In genomic region chr7:108094375-108094774, GRCh38 we compare ENCODE assay signal across 12 cellular contexts. TPM values are rescaled to one million over a fixed set of nuclear protein-coding genes. Genes with fewer than 3 reads are reported as not detected.
DNase-seq lines count a peak whose midpoint lies in the region; ATAC-seq and TF ChIP-seq lines count a peak whose summit lies in the region.
"Had no signal": no experiment of that assay in that cellular context is flagged by ENCODE, and none has a peak within 500 bp of the region (broad histone marks: within the 10 kb centered on the region; RNA-seq: fewer than 3 reads in every experiment).

No MANE protein-coding gene starts in this region.

- POLR2A ChIA-PET in AG04449 (lab: Yijun Ruan, JAX) (interaction anchor here (1.2 to 1.5 kb wide), 3 partner anchors 15 to 92 kb away, joined by 3 to 5 read pairs (median 3); no protein-coding TSS in a partner anchor), WTC11 (lab: Charles Lee) (no interaction called here)

- H3K27ac Mint-ChIP-seq in WTC11, result no peak overlapping the region

- H3K4me3 ChIP-seq in AG04449 (ENCODE audit: low read depth, low read length) (no peak overlapping the region), SK-N-MC (0 out of 2 replicates have a peak overlapping the region, but pooled peaks have one; percentile 20), fibroblast of the aortic adventitia (ENCODE audit: low read depth, low read length) (no peak overlapping the region)
- H3K4me3 ChIP-seq: BLaER1, PC-9 had no signal

- CTCF ChIA-PET in AG04449 (lab: Yijun Ruan, JAX), result interaction anchor here (1.5 to 1.7 kb wide), 3 partner anchors 17 to 177 kb away, joined by 3 to 7 read pairs (median 4); no protein-coding TSS in a partner anchor
- CTCF ChIA-PET in WTC11 (lab: Charles Lee), result interaction anchor here (0.9 to 1.5 kb wide), 2 partner anchors 27 to 51 kb away, joined by 3 read pairs; no protein-coding TSS in a partner anchor

- DNase-seq in AG04449 (ENCODE audit: low read depth, low spot score) (peak; percentile 37), SK-N-MC (ENCODE audit: low read depth, low spot score) (no peak), fibroblast of the aortic adventitia (ENCODE audit: low read depth) (peak; percentile 97), non-pigmented ciliary epithelial cell (ENCODE audit: low read depth) (peak; percentile 52), KBM-7 (no peak), WTC11 (ENCODE audit: low spot score) (no peak)
- DNase-seq: activated T-cell treated with anti-CD3 and anti-CD28 coated beads, Interleukin-2, amount 50 U/mL, for 1 hour; occipital lobe; PC-9 had no signal

- H3K4me3 Mint-ChIP-seq in WTC11, result no peak overlapping the region

- H3K4me1 Mint-ChIP-seq in WTC11, result no peaks in the 10 kb centered on the region

- no peaks in the 10 kb centered on the region for H3K27me3 Mint-ChIP-seq in WTC11 (ENCODE audit: low read depth)

- peak overlapping the region; percentile 4 for H3K9ac ChIP-seq in SK-N-MC (ENCODE audit: insufficient read length)
- H3K9ac ChIP-seq: BLaER1 had no signal

- in situ Hi-C loops in KBM-7 (cut with MboI; ENCODE audit: low pct_unique_long_range_greater_than_20kb, low sequenced_read_pairs), result no loop called here

- no peaks in the 10 kb centered on the region for H3K36me3 ChIP-seq in SK-N-MC (ENCODE audit: insufficient read depth, low read length)
- H3K36me3 ChIP-seq: BLaER1 had no signal

- ATAC-seq in GM19351 (IDR thresholded peaks at IDR 0.05; ENCODE audit: unreplicated experiment) (no peak), WTC11 (no peak), HG02884 (IDR thresholded peaks at IDR 0.05; ENCODE audit: unreplicated experiment) (no peak)

- H3K9me3 Mint-ChIP-seq in WTC11, result no peaks in the 10 kb centered on the region

- TF ChIP-seq CTCF in AG04449 (IDR thresholded peaks at IDR 0.05; ENCODE audit: insufficient read depth, low read length, missing control alignments) (no peak), fibroblast of the aortic adventitia (IDR thresholded peaks at IDR 0.05; ENCODE audit: insufficient read depth, low read length) (no peak), WTC11 (IDR thresholded peaks at IDR 0.05) (no peak)

- peak overlapping the region; percentile 82 for H3K27ac ChIP-seq in SK-N-MC
- H3K27ac ChIP-seq: BLaER1, PC-9 had no signal

- H3K36me3 Mint-ChIP-seq in WTC11, result no peaks in the 10 kb centered on the region

- H3K9me3 ChIP-seq in SK-N-MC (ENCODE audit: low read depth, low read length), result no peaks in the 10 kb centered on the region
- H3K9me3 ChIP-seq: BLaER1 had no signal

TF ChIP-seq in WTC11, 78 proteins besides CTCF, POLR2A, EP300 and RAD21:
- TF ChIP-seq FOXP1 (CRISPR knock-in tag; IDR thresholded peaks at IDR 0.05; ENCODE audit: borderline replicate concordance), result no peak
- no peak for TF ChIP-seq ZNF219 (CRISPR knock-in tag; IDR thresholded peaks at IDR 0.05; ENCODE audit: borderline replicate concordance)
- no peak for TF ChIP-seq E2F5 (CRISPR knock-in tag; IDR thresholded peaks at IDR 0.05)
- no peak for TF ChIP-seq ELF4 (CRISPR knock-in tag; IDR thresholded peaks at IDR 0.05; ENCODE audit: low read depth)
- no peak for TF ChIP-seq SP1 (CRISPR knock-in tag; conservative IDR thresholded peaks at IDR 0.05)
- no peak for TF ChIP-seq ZNF425 (CRISPR knock-in tag; conservative IDR thresholded peaks at IDR 0.05)
- TF ChIP-seq ERG (CRISPR knock-in tag; IDR thresholded peaks at IDR 0.05), result no peak
- TF ChIP-seq GRHL2 (CRISPR knock-in tag; IDR thresholded peaks at IDR 0.05; ENCODE audit: insufficient replicate concordance, severe bottlenecking), result no peak
- TF ChIP-seq ZNF121 (CRISPR knock-in tag; IDR thresholded peaks at IDR 0.05), result no peak
- no peak for TF ChIP-seq NFYB (CRISPR knock-in tag; conservative IDR thresholded peaks at IDR 0.05; ENCODE audit: low read depth)
- no peak for TF ChIP-seq KAT7 (CRISPR knock-in tag; IDR thresholded peaks at IDR 0.05; ENCODE audit: borderline replicate concordance)

RNA-seq across cellular contexts. Expression of gene LAMB4, which starts 35.8 kb away (rescaled TPM):
- total RNA-seq in fibroblast of the aortic adventitia (ENCODE audit: low replicate concordance) (0.08 and 0.45 TPM in 2 replicates), WTC11 (2021) (not detected in 3 replicates)

Comparison
In these comparisons a context has a peak if more than half of its experiments do, and no peak if none do; other contexts are left out.
1. DNase-seq: peak in AG04449 (single experiment), fibroblast of the aortic adventitia (single experiment) and non-pigmented ciliary epithelial cell (single experiment); none in SK-N-MC (single experiment), KBM-7 (single experiment) and WTC11 (single experiment).